ENCODE assay signal across 10 cellular contexts in genomic region chr1:9730096-9730901, GRCh38.
A peak's percentile ranks its signal among the peaks of the same experiment; 100 is the strongest.
DNase-seq lines count a peak whose midpoint lies in the region; ATAC-seq and TF ChIP-seq lines count a peak whose summit lies in the region.
"Had no signal": no experiment of that assay in that cellular context is flagged by ENCODE, and none has a peak within 500 bp of the region (broad histone marks: within the 10 kb centered on the region; RNA-seq: fewer than 3 reads in every experiment).

No MANE protein-coding gene starts in this region.

- H3K4me3 Mint-ChIP-seq in CD14-positive monocyte, result peak overlapping the region; percentile 27 to 80
- peak overlapping the region; percentile 25 to 82 (median 75) for H3K4me3 Mint-ChIP-seq in naive thymus-derived CD8-positive, alpha-beta T cell

- H3K9me3 ChIP-seq in body of pancreas, result no peaks in the 10 kb centered on the region

- H3K27ac Mint-ChIP-seq in CD14-positive monocyte, result peak overlapping the region; percentile 88 to 96 (median 92)
- peak overlapping the region in 9 of 10 donors; percentile 74 to 97 (median 92) for H3K27ac Mint-ChIP-seq in naive thymus-derived CD8-positive, alpha-beta T cell

- peaks cover 0 to 2% (median 0%) of the 10 kb centered on the region in 7 donors for H3K9me3 Mint-ChIP-seq in CD14-positive monocyte
- H3K9me3 Mint-ChIP-seq in naive thymus-derived CD8-positive, alpha-beta T cell, result no peaks in the 10 kb centered on the region

- 82 to 88% methylated on average over 25 to 44 of the region's 45 CpGs for WGBS in body of pancreas, 2 donors

- H3K36me3 ChIP-seq in body of pancreas (replicated peaks in 1 of 2; ENCODE audit: insufficient read depth in 1 of 2, low read depth in 2 of 2), result peaks cover 25 to 53% of the 10 kb centered on the region in 2 donors

- TF ChIP-seq CTCF in CD14-positive monocyte (IDR thresholded peaks at IDR 0.05) (no peak), body of pancreas (IDR thresholded peaks at IDR 0.05) (no peak)

- no peak overlapping the region for H3K4me3 ChIP-seq in body of pancreas

- H3K36me3 Mint-ChIP-seq in CD14-positive monocyte, result peaks cover 71 to 91% of the 10 kb centered on the region in 2 donors
- H3K36me3 Mint-ChIP-seq in naive thymus-derived CD8-positive, alpha-beta T cell, result peaks cover 0 to 84% (median 47%) of the 10 kb centered on the region in 3 donors

- POLR2A ChIA-PET in naive thymus-derived CD8-positive, alpha-beta T cell (lab: Charles Lee), result interaction anchor here (0.6 to 38.5 kb wide), 9 partner anchors 8 to 102 kb away, joined by 3 to 1258 read pairs (median 3); partner anchors contain the start of gene PIK3CD

- intact Hi-C loops in CD14-positive monocyte (cut with micrococcal nuclease) (no loop called here), body of pancreas (cut with DNase I) (no loop called here)

- peaks cover 19% of the 10 kb centered on the region for H3K4me1 Mint-ChIP-seq in CD14-positive monocyte
- H3K4me1 Mint-ChIP-seq in naive thymus-derived CD8-positive, alpha-beta T cell, result peaks cover 35 to 84% (median 74%) of the 10 kb centered on the region in 4 donors

- DNase-seq in CD14-positive monocyte (ENCODE audit: low spot score) (peak; percentile 92), MV-4-11 (lab: John Stamatoyannopoulos, UW) (peak; percentile 92), body of pancreas (peak in 1 of 4 donors; percentile 68), NCI-H146 treated with DMSO at 0.1 percent for 48 hours (lab: John Stamatoyannopoulos, UW; ENCODE audit: unreplicated experiment) (no peak)
- DNase-seq in naive thymus-derived CD8-positive, alpha-beta T cell, result peak in 1 of 10 donors; percentile 64
- DNase-seq in stimulated activated CD4-positive, alpha-beta T cell treated with anti-CD3 and anti-CD28 coated beads, Interleukin-1b, Interleukin-23, amount 100 ng/mL, for 48 hours, result no peak
- DNase-seq: NCI-H2029 treated with DMSO at 0.1 percent for 48 hours had no signal

- no peak for TF ChIP-seq POLR2A in body of pancreas (IDR thresholded peaks at IDR 0.05)

- H3K4me1 ChIP-seq in body of pancreas, result no peaks in the 10 kb centered on the region

- peaks cover 0 to 2% (median 1%) of the 10 kb centered on the region in 3 donors for H3K27me3 Mint-ChIP-seq in CD14-positive monocyte (ENCODE audit: low read depth in 3 of 3)
- H3K27me3 Mint-ChIP-seq in naive thymus-derived CD8-positive, alpha-beta T cell, result no peaks in the 10 kb centered on the region

- no peaks in the 10 kb centered on the region for H3K27me3 ChIP-seq in body of pancreas

- H3K27ac ChIP-seq in body of pancreas, result no peak overlapping the region

- ATAC-seq in body of pancreas (peak; percentile 15), GM19463 (IDR thresholded peaks at IDR 0.05; ENCODE audit: unreplicated experiment) (no peak), GM19035 (IDR thresholded peaks at IDR 0.05; ENCODE audit: unreplicated experiment) (no peak)
- no peak for ATAC-seq in naive thymus-derived CD8-positive, alpha-beta T cell
- ATAC-seq: SK-N-SH treated with all-trans-retinoic acid at 6 μM for 48 hours had no signal

Comparison
In these comparisons a context has a peak if more than half of its experiments do, and no peak if none do; other contexts are left out.
1. DNase-seq: peak in CD14-positive monocyte (single experiment) and MV-4-11 (single experiment); none in NCI-H146 treated with DMSO at 0.1 percent for 48 hours (single experiment) and stimulated activated CD4-positive, alpha-beta T cell treated with anti-CD3 and anti-CD28 coated beads, Interleukin-1b, Interleukin-23, amount 100 ng/mL, for 48 hours (single experiment).